ENCODE assay signal across 22 cellular contexts in genomic region chr2:212109217-212109616, GRCh38.
"Had no signal": no experiment of that assay in that cellular context is flagged by ENCODE, and none has a peak within 500 bp of the region (broad histone marks: within the 10 kb centered on the region; RNA-seq: fewer than 3 reads in every experiment).

No MANE protein-coding gene starts in this region.

- H3K36me3 ChIP-seq: gastrocnemius medialis, heart left ventricle, prostate gland, right atrium auricular region, tibial artery had no signal

- H3K4me3 ChIP-seq: coronary artery, gastrocnemius medialis, heart left ventricle, prostate gland, right atrium auricular region, tibial artery had no signal

- H3K4me1 ChIP-seq: gastrocnemius medialis, heart left ventricle, prostate gland, right atrium auricular region, tibial artery had no signal

- H3K4me3 Mint-ChIP-seq: activated naive CD4-positive, alpha-beta T cell treated with anti-CD3 and anti-CD28 coated beads, Interleukin-2, amount 10 ng/mL, durations not matched to agents 7 days and 5 days; activated naive CD8-positive, alpha-beta T cell treated with anti-CD3 and anti-CD28 coated beads, Interleukin-2, amount 50 U/mL, for 24 hours; central memory CD8-positive, alpha-beta T cell; neural crest cell had no signal

- H3K36me3 Mint-ChIP-seq: activated naive CD4-positive, alpha-beta T cell treated with anti-CD3 and anti-CD28 coated beads, Interleukin-2, amount 10 ng/mL, durations not matched to agents 7 days and 5 days had no signal

- H3K27me3 ChIP-seq: gastrocnemius medialis, heart left ventricle, right atrium auricular region, tibial artery had no signal

- H3K27ac Mint-ChIP-seq: activated naive CD4-positive, alpha-beta T cell treated with anti-CD3 and anti-CD28 coated beads, Interleukin-2, amount 10 ng/mL, durations not matched to agents 7 days and 5 days; activated naive CD8-positive, alpha-beta T cell treated with anti-CD3 and anti-CD28 coated beads, Interleukin-2, amount 50 U/mL, for 24 hours had no signal

- H3K27me3 Mint-ChIP-seq: activated naive CD4-positive, alpha-beta T cell treated with anti-CD3 and anti-CD28 coated beads, Interleukin-2, amount 10 ng/mL, durations not matched to agents 7 days and 5 days; central memory CD8-positive, alpha-beta T cell had no signal

- H3K9me3 ChIP-seq: gastrocnemius medialis, heart left ventricle, prostate gland, right atrium auricular region, tibial artery had no signal

- DNase-seq: activated CD4-positive, alpha-beta T cell treated with anti-CD3 and anti-CD28 coated beads, Interleukin-2, amount 50 U/mL, for 1 hour; activated CD4-positive, CD25-positive, alpha-beta regulatory T cell treated with anti-CD3 and anti-CD28 coated beads, Interleukin-2, amount 50 U/mL, for 72 hours; activated CD8-positive, alpha-beta memory T cell treated with anti-CD3 and anti-CD28 coated beads, Interleukin-2, amount 50 U/mL, for 48 hours; activated effector memory CD4-positive, alpha-beta T cell treated with Interleukin-2 at 50 U/mL for 16 hours; activated naive CD4-positive, alpha-beta T cell treated with anti-CD3 and anti-CD28 coated beads, Interleukin-2, amount 10 ng/mL, durations not matched to agents 7 days and 5 days; activated naive CD8-positive, alpha-beta T cell treated with anti-CD3 and anti-CD28 coated beads, Interleukin-2, amount 50 U/mL, for 24 hours; activated T-cell treated with anti-CD3 and anti-CD28 coated beads, Interleukin-2, amount 50 U/mL, for 48 hours; aorta; gastrocnemius medialis; heart left ventricle; kidney; mammary epithelial cell; stimulated activated CD4-positive, alpha-beta T cell treated with anti-CD3 and anti-CD28 coated beads, Interleukin-2, amount 100 ng/mL, for 24 hours; stimulated activated naive CD8-positive, alpha-beta T cell treated with anti-CD3 and anti-CD28 coated beads, Interleukin-15, Interleukin-2, amounts not matched to agents 100 U/mL and 50 U/mL, for 24 hours; substantia nigra; tibial artery had no signal

- H3K4me1 Mint-ChIP-seq: activated naive CD4-positive, alpha-beta T cell treated with anti-CD3 and anti-CD28 coated beads, Interleukin-2, amount 10 ng/mL, durations not matched to agents 7 days and 5 days; activated naive CD8-positive, alpha-beta T cell treated with anti-CD3 and anti-CD28 coated beads, Interleukin-2, amount 50 U/mL, for 24 hours; central memory CD8-positive, alpha-beta T cell had no signal

- H3K27ac ChIP-seq: coronary artery, gastrocnemius medialis, heart left ventricle, prostate gland, right atrium auricular region, tibial artery had no signal

- ATAC-seq: activated naive CD8-positive, alpha-beta T cell treated with anti-CD3 and anti-CD28 coated beads, Interleukin-2, amount 50 U/mL, for 24 hours; gastrocnemius medialis; heart left ventricle; left lobe of liver; stimulated activated naive CD8-positive, alpha-beta T cell treated with anti-CD3 and anti-CD28 coated beads, Interleukin-15, Interleukin-2, amounts not matched to agents 100 U/mL and 50 U/mL, for 24 hours had no signal
